18 cellular contexts compared by ENCODE assay signal in genomic region chr1:108595510-108595909, GRCh38. TPM values are rescaled to one million over a fixed set of nuclear protein-coding genes. Genes with fewer than 3 reads are reported as not detected.
DNase-seq lines count a peak whose midpoint lies in the region; ATAC-seq and TF ChIP-seq lines count a peak whose summit lies in the region.
"Had no signal": no experiment of that assay in that cellular context is flagged by ENCODE, and none has a peak within 500 bp of the region (broad histone marks: within the 10 kb centered on the region; RNA-seq: fewer than 3 reads in every experiment).

No MANE protein-coding gene starts in this region.

- H3K27me3 Mint-ChIP-seq in WTC11 (ENCODE audit: low read depth) = no peaks in the 10 kb centered on the region
- H3K27me3 Mint-ChIP-seq: activated naive CD8-positive, alpha-beta T cell treated with anti-CD3 and anti-CD28 coated beads for 36 hours; T-cell had no signal

- no peak overlapping the region for H2AFZ ChIP-seq in GM23248

- no peaks in the 10 kb centered on the region for H3K9me3 ChIP-seq in GM23248 (ENCODE audit: low read depth)

- peaks cover 15% of the 10 kb centered on the region for H3K4me1 Mint-ChIP-seq in WTC11

- H3K79me2 ChIP-seq in GM23248 (ENCODE audit: insufficient read depth) = no peaks in the 10 kb centered on the region

- H3K27ac ChIP-seq in GM23248 = no peak overlapping the region

- H3F3A ChIP-seq in GM23248 (ENCODE audit: insufficient read depth) = peaks cover 3% of the 10 kb centered on the region

- H3K9ac ChIP-seq in GM23248 = no peak overlapping the region

- peak; percentile 60; the same call in 1 of the 2 replicates for ATAC-seq in WTC11
- peak; percentile 38 for ATAC-seq in omental fat pad (ENCODE audit: low FRiP score)
- no peak for ATAC-seq in GM21526 (IDR thresholded peaks at IDR 0.05; ENCODE audit: low FRiP score, unreplicated experiment)
- no peak for ATAC-seq in GM21723 (IDR thresholded peaks at IDR 0.05; ENCODE audit: unreplicated experiment)
- ATAC-seq: activated CD4-positive, CD25-positive, alpha-beta regulatory T cell treated with anti-CD3 and anti-CD28 coated beads, Interleukin-2, amount 50 U/mL, for 24 hours; Panc1; T-cell had no signal

- H3K36me3 Mint-ChIP-seq in WTC11 = 0 out of 2 replicates have a peak, but pooled peaks cover 3% of the 10 kb centered on the region

- DNase-seq in GM23248 (peak; percentile 28), WTC11 (ENCODE audit: low spot score) (no peak), foreskin melanocyte (peak; percentile 45), omental fat pad (ENCODE audit: low spot score) (no peak), SHP77 treated with DMSO at 0.1 percent for 48 hours (lab: John Stamatoyannopoulos, UW) (no peak), T1000 (lab: John Stamatoyannopoulos, UW) (no peak)
- DNase-seq: activated CD8-positive, alpha-beta memory T cell treated with anti-CD3 and anti-CD28 coated beads, Interleukin-2, amount 50 U/mL, for 4 hours; activated naive CD8-positive, alpha-beta T cell treated with anti-CD3 and anti-CD28 coated beads for 36 hours; cerebellar nuclear complex; DMS79; NCI-H1436; NCI-H524; stimulated activated naive CD4-positive, alpha-beta T cell; T-cell had no signal

- no peaks in the 10 kb centered on the region for H3K36me3 ChIP-seq in GM23248 (ENCODE audit: low read depth)

- H3K4me3 ChIP-seq in GM23248 = no peak overlapping the region

- CTCF ChIA-PET in WTC11 (lab: Charles Lee) = interaction anchor here (0.7 to 2.1 kb wide), 3 partner anchors 35 to 48 kb away, joined by 3 to 7 read pairs (median 4); partner anchors contain the start of gene EEIG2

- H4K20me1 ChIP-seq in GM23248 (ENCODE audit: insufficient read depth) = no peaks in the 10 kb centered on the region

- H3K9me3 Mint-ChIP-seq in WTC11 = no peaks in the 10 kb centered on the region
- H3K9me3 Mint-ChIP-seq: activated naive CD8-positive, alpha-beta T cell treated with anti-CD3 and anti-CD28 coated beads for 36 hours; T-cell had no signal

- no peak overlapping the region for H3K4me2 ChIP-seq in GM23248 (ENCODE audit: unreplicated experiment)

- WGBS in GM23248 (ENCODE audit: low coverage in 1 of 2, low lambda C conversion rate in 2 of 2, missing lambda C conversion rate in 2 of 2), 2 experiments = 31 to 35% methylated on average over 1 to 2 of the region's 2 CpGs

- TF ChIP-seq CTCF in WTC11 (IDR thresholded peaks at IDR 0.05) (no peak), omental fat pad (IDR thresholded peaks at IDR 0.05) (no peak)

- no peaks in the 10 kb centered on the region for H3K9me2 ChIP-seq in GM23248 (ENCODE audit: insufficient read depth)

- peaks cover 27% of the 10 kb centered on the region for H3K4me1 ChIP-seq in GM23248 (ENCODE audit: insufficient read depth)

- H3K27me3 ChIP-seq in GM23248 (replicated peaks; ENCODE audit: insufficient read depth) = no peaks in the 10 kb centered on the region

- in situ Hi-C loops in GM23248 (cut with MboI) = no loop called here

- H3K27ac Mint-ChIP-seq in WTC11 = no peak overlapping the region
- H3K27ac Mint-ChIP-seq: activated naive CD8-positive, alpha-beta T cell treated with anti-CD3 and anti-CD28 coated beads for 36 hours; T-cell had no signal

- POLR2A ChIA-PET in WTC11 (lab: Charles Lee) = interaction anchor here (0.6 kb wide), 1 partner anchor 505 kb away, joined by 3 read pairs; no protein-coding TSS in a partner anchor

- no peak overlapping the region for H3K4me3 Mint-ChIP-seq in WTC11
- H3K4me3 Mint-ChIP-seq: activated naive CD8-positive, alpha-beta T cell treated with anti-CD3 and anti-CD28 coated beads for 36 hours; T-cell had no signal

TF ChIP-seq in WTC11, 78 proteins besides CTCF, POLR2A, EP300 and RAD21:
- TF ChIP-seq JAZF1 (CRISPR knock-in tag; IDR thresholded peaks at IDR 0.05) (no peak), SP1 (CRISPR knock-in tag; conservative IDR thresholded peaks at IDR 0.05) (no peak), TCF7 (CRISPR knock-in tag; IDR thresholded peaks at IDR 0.05; ENCODE audit: low read depth) (no peak), JUN (CRISPR knock-in tag; IDR thresholded peaks at IDR 0.05) (no peak), AFF4 (CRISPR knock-in tag; IDR thresholded peaks at IDR 0.05; ENCODE audit: borderline replicate concordance) (no peak)

RNA-seq across cellular contexts. Expression of gene EEIG2, which starts 35.6 kb away (rescaled TPM):
- total RNA-seq in GM23248 (2014; rRNA removed; shearing (Covaris generic)) = 5.4 and 6.4 TPM in 2 replicates
- polyA plus RNA-seq in GM23248 (2016; fragmentation: Nextera tagmentation; extraction: Ambion mirVana) = 0.70 and 1.0 TPM in 2 replicates
- 43.1 to 65.7 TPM (median 45.0 TPM) in 3 replicates for total RNA-seq in WTC11 (2021)
- total RNA-seq in omental fat pad = 10 to 100 TPM; 14.3 to 25.5 (median 17.8) TPM

Comparison
In these comparisons a context has a peak if more than half of its experiments do, and no peak if none do; other contexts are left out.
1. DNase-seq: peak in GM23248 (single experiment) and foreskin melanocyte (single experiment); none in WTC11 (single experiment), omental fat pad (single experiment), SHP77 treated with DMSO at 0.1 percent for 48 hours (single experiment) and T1000 (single experiment).
2. ATAC-seq: peak in WTC11 (single experiment) and omental fat pad (single experiment); none in GM21526 (single experiment) and GM21723 (single experiment).